ENCODE assay signal across 18 cellular contexts in genomic region chr2:37263839-37264238, GRCh38. TPM values are rescaled to one million over a fixed set of nuclear protein-coding genes. Genes with fewer than 3 reads are reported as not detected.
DNase-seq lines count a peak whose midpoint lies in the region; TF ChIP-seq lines count a peak whose summit lies in the region.
"Had no signal": no experiment of that assay in that cellular context is flagged by ENCODE, and none has a peak within 500 bp of the region (broad histone marks: within the 10 kb centered on the region; RNA-seq: fewer than 3 reads in every experiment).

No MANE protein-coding gene starts in this region.

- intact Hi-C loops in stomach (cut with DNase I; ENCODE audit: low total_unique reads): no loop called here

- H3K36me3 ChIP-seq in H7 (replicated peaks; ENCODE audit: control insufficient read depth, insufficient read depth, low read length): peaks cover 5% of the 10 kb centered on the region
- peaks cover 38 to 88% (median 67%) of the 10 kb centered on the region in 4 donors for H3K36me3 ChIP-seq in stomach

- WGBS in stomach, 5 donors: 64 to 80% (median 73%) methylated on average over 2 of the region's 2 CpGs

- H3K4me1 ChIP-seq in stomach: no peaks in the 10 kb centered on the region
- H3K4me1 ChIP-seq: BE2C, HAP-1, Peyer's patch had no signal

- peak overlapping the region; percentile 4 for H3K27ac Mint-ChIP-seq in chondrocyte (ENCODE audit: unreplicated experiment)
- H3K27ac Mint-ChIP-seq in mesothelial cell of epicardium: peak overlapping the region; percentile 62
- H3K27ac Mint-ChIP-seq: CD8-positive, alpha-beta T cell had no signal

- H3K4me3 Mint-ChIP-seq in chondrocyte (ENCODE audit: unreplicated experiment) (no peak overlapping the region), mesothelial cell of epicardium (no peak overlapping the region)
- H3K4me3 Mint-ChIP-seq: CD8-positive, alpha-beta T cell had no signal

- H3K4me1 Mint-ChIP-seq in chondrocyte (ENCODE audit: low read depth) (peaks cover 28% of the 10 kb centered on the region), mesothelial cell of epicardium (peaks cover 7% of the 10 kb centered on the region)

- H3K36me3 Mint-ChIP-seq in chondrocyte (ENCODE audit: low read depth): peaks cover 18% of the 10 kb centered on the region
- H3K36me3 Mint-ChIP-seq in mesothelial cell of epicardium: peaks cover 29% of the 10 kb centered on the region

- no peak overlapping the region for H3K27ac ChIP-seq in stomach
- H3K27ac ChIP-seq: Peyer's patch had no signal

- peak; percentile 5 for DNase-seq in H7
- peak; percentile 7 for DNase-seq in NB4 (ENCODE audit: low read depth)
- no peak for DNase-seq in chondrocyte (ENCODE audit: low spot score)
- DNase-seq in mesothelial cell of epicardium (ENCODE audit: low spot score in 2 of 2, unreplicated experiment in 2 of 2): no peak
- no peak for DNase-seq in kidney tubule cell (ENCODE audit: low spot score)
- DNase-seq in NCI-H2029 (lab: John Stamatoyannopoulos, UW): no peak
- DNase-seq in stomach: no peak
- DNase-seq: BE2C; CD8-positive, alpha-beta T cell; EL; NCI-H1105; NCI-H187; NCI-H2171; NCI-H510A; NCI-H82; Peyer's patch; Right ventricle myocardium superior had no signal

- no peak for TF ChIP-seq EP300 in stomach (IDR thresholded peaks at IDR 0.05)

- H3K9me3 ChIP-seq in stomach: no peaks in the 10 kb centered on the region
- H3K9me3 ChIP-seq: BE2C, HAP-1, Peyer's patch had no signal

- TF ChIP-seq CTCF in NB4 (IDR thresholded peaks at IDR 0.05; ENCODE audit: low read depth, low read length) (no peak), chondrocyte (IDR thresholded peaks at IDR 0.05) (no peak), mesothelial cell of epicardium (IDR thresholded peaks at IDR 0.05; ENCODE audit: unreplicated experiment) (no peak), stomach (IDR thresholded peaks at IDR 0.05) (no peak)

- H3K9me3 Mint-ChIP-seq in chondrocyte (ENCODE audit: low read depth) (no peaks in the 10 kb centered on the region), mesothelial cell of epicardium (no peaks in the 10 kb centered on the region)
- H3K9me3 Mint-ChIP-seq: CD8-positive, alpha-beta T cell had no signal

- no peak overlapping the region for H3K4me3 ChIP-seq in H7 (ENCODE audit: insufficient read depth, low read depth, low read length)
- no peak overlapping the region for H3K4me3 ChIP-seq in NB4 (ENCODE audit: low read depth, low read length)
- H3K4me3 ChIP-seq in stomach: no peak overlapping the region
- H3K4me3 ChIP-seq: HAP-1, Peyer's patch had no signal

- no peaks in the 10 kb centered on the region for H3K27me3 ChIP-seq in H7 (ENCODE audit: control insufficient read depth, insufficient read depth, low read length)
- H3K27me3 ChIP-seq in stomach: no peaks in the 10 kb centered on the region
- H3K27me3 ChIP-seq: BE2C, Peyer's patch had no signal

- no peaks in the 10 kb centered on the region for H3K27me3 Mint-ChIP-seq in chondrocyte (ENCODE audit: low read depth)
- no peaks in the 10 kb centered on the region for H3K27me3 Mint-ChIP-seq in mesothelial cell of epicardium (ENCODE audit: low read depth)

- TF ChIP-seq POLR2A in NB4 (IDR thresholded peaks at IDR 0.05; ENCODE audit: extremely low read depth, insufficient read length): no peak
- TF ChIP-seq POLR2A in stomach (IDR thresholded peaks at IDR 0.05): no peak

RNA-seq across cellular contexts. Expression of gene NDUFAF7, which starts 32.4 kb away (rescaled TPM):
- 28.8 and 44.1 TPM in 2 replicates for total RNA-seq in H7 (2014; rRNA removed; shearing (Covaris generic))
- 15.7 to 19.5 TPM (median 16.1 TPM) in 3 replicates for total RNA-seq in chondrocyte
- 26.5 to 31.3 TPM (median 27.0 TPM) in 3 replicates for total RNA-seq in mesothelial cell of epicardium
- total RNA-seq in stomach: 10 to 100 TPM; 19.6 to 79.9 (median 26.4) TPM
- polyA plus RNA-seq in stomach: 10 to 100 TPM in 1 of 3 donors, 1 to 10 TPM in 2; 7.3 to 11.1 (median 8.9) TPM

RNA-seq across cellular contexts. Expression of gene CEBPZ, which starts 32.4 kb away (rescaled TPM):
- 74.2 and 111 TPM in 2 replicates for total RNA-seq in H7 (2014; rRNA removed; shearing (Covaris generic))
- total RNA-seq in chondrocyte: 30.4 to 45.6 TPM (median 31.1 TPM) in 3 replicates
- total RNA-seq in mesothelial cell of epicardium: 39.1 to 41.1 TPM (median 40.8 TPM) in 3 replicates
- total RNA-seq in stomach: 10 to 100 TPM; 18.7 to 58.2 (median 43.4) TPM
- 10 to 100 TPM; 40.3 to 59.4 (median 54.2) TPM for polyA plus RNA-seq in stomach

Comparison
In these comparisons a context has a peak if more than half of its experiments do, and no peak if none do; other contexts are left out.
1. DNase-seq: peak in H7 (single experiment) and NB4 (single experiment); none in chondrocyte (single experiment), mesothelial cell of epicardium (0 of 2), kidney tubule cell (single experiment), NCI-H2029 (single experiment) and stomach (single experiment).